In genomic region chr17:4902540-4902939, GRCh38 we compare ENCODE assay signal across 15 cellular contexts. TPM values are rescaled to one million over a fixed set of nuclear protein-coding genes. Genes with fewer than 3 reads are reported as not detected.
DNase-seq lines count a peak whose midpoint lies in the region; ATAC-seq, FAIRE-seq and TF ChIP-seq lines count a peak whose summit lies in the region.
"Had no signal": no experiment of that assay in that cellular context is flagged by ENCODE, and none has a peak within 500 bp of the region (broad histone marks: within the 10 kb centered on the region; RNA-seq: fewer than 3 reads in every experiment).

No MANE protein-coding gene starts in this region.

- intact Hi-C loops in CD4-positive, alpha-beta T cell (cut with DNase I, micrococcal nuclease) = loop anchor here (5.0 kb wide), 3 partner anchors 40 to 335 kb away; partner anchors contain the start of genes GLTPD2 (in 1 of the 2), RNF167 (in 1 of the 2), SLC25A11 (in 1 of the 2) and VMO1 (in 1 of the 2)

- H3K4me2 ChIP-seq in neural progenitor cell = no peak overlapping the region

- H3K9me3 Mint-ChIP-seq in CD4-positive, alpha-beta T cell = no peaks in the 10 kb centered on the region
- H3K9me3 Mint-ChIP-seq in neural progenitor cell (no peaks in the 10 kb centered on the region), progenitor cell of endocrine pancreas (ENCODE audit: low read depth) (no peaks in the 10 kb centered on the region)
- H3K9me3 Mint-ChIP-seq: neural crest cell had no signal

- H3K36me3 Mint-ChIP-seq in CD4-positive, alpha-beta T cell (ENCODE audit: low read depth) = peaks cover 19% of the 10 kb centered on the region
- H3K36me3 Mint-ChIP-seq in neural progenitor cell (peaks cover 6% of the 10 kb centered on the region), progenitor cell of endocrine pancreas (ENCODE audit: insufficient read depth) (peaks cover 1% of the 10 kb centered on the region)
- H3K36me3 Mint-ChIP-seq: activated CD8-positive, alpha-beta memory T cell treated with anti-CD3 and anti-CD28 coated beads, Interleukin-2, amount 10 ng/mL, durations not matched to agents 7 days and 5 days had no signal

- peaks cover 10% of the 10 kb centered on the region for H3F3A ChIP-seq in neural progenitor cell (ENCODE audit: low read depth)

- peaks cover 10% of the 10 kb centered on the region for H3K27me3 Mint-ChIP-seq in CD4-positive, alpha-beta T cell
- peaks cover 15% of the 10 kb centered on the region for H3K27me3 Mint-ChIP-seq in neural progenitor cell (ENCODE audit: insufficient read depth, low read depth)
- peaks cover 30% of the 10 kb centered on the region for H3K27me3 Mint-ChIP-seq in progenitor cell of endocrine pancreas

- POLR2A ChIA-PET in CD4-positive, alpha-beta T cell (lab: Charles Lee) = interaction anchor here (0.9 to 5.9 kb wide), 7 partner anchors 37 to 193 kb away, joined by 3 to 54 read pairs (median 4); partner anchors contain the start of genes PFN1, RNF167, SLC25A11 and SPAG7

- no peak for ATAC-seq in CD4-positive, alpha-beta T cell (ENCODE audit: poor library complexity)
- ATAC-seq in GM21528 (IDR thresholded peaks at IDR 0.05; ENCODE audit: low FRiP score, unreplicated experiment) = no peak
- no peak for ATAC-seq in HG03442 (IDR thresholded peaks at IDR 0.05; ENCODE audit: unreplicated experiment)

- no peak for TF ChIP-seq CTCF in CD4-positive, alpha-beta T cell (IDR thresholded peaks at IDR 0.05)
- TF ChIP-seq CTCF in bronchial epithelial cell (IDR thresholded peaks at IDR 0.05; ENCODE audit: insufficient read depth, low read length, severe bottlenecking) (no peak), neural progenitor cell (IDR thresholded peaks at IDR 0.05) (no peak), BE2C (IDR thresholded peaks at IDR 0.05; ENCODE audit: low read depth, low read length) (no peak), progenitor cell of endocrine pancreas (IDR thresholded peaks at IDR 0.05; ENCODE audit: unreplicated experiment) (no peak)

- peak overlapping the region; percentile 76 for H3K4me3 Mint-ChIP-seq in CD4-positive, alpha-beta T cell
- H3K4me3 Mint-ChIP-seq in neural progenitor cell (peak overlapping the region; percentile 60), progenitor cell of endocrine pancreas (ENCODE audit: low read depth) (no peak overlapping the region)

- H3K4me1 ChIP-seq in neural progenitor cell (no peaks in the 10 kb centered on the region), BE2C (no peaks in the 10 kb centered on the region)

- no peak for DNase-seq in CD4-positive, alpha-beta T cell
- DNase-seq in NCI-H82 (lab: John Stamatoyannopoulos, UW) = peak; percentile 86
- DNase-seq in bronchial epithelial cell (ENCODE audit: low read depth) = no peak
- DNase-seq in neural progenitor cell (ENCODE audit: low spot score) = no peak
- no peak for DNase-seq in BE2C
- no peak for DNase-seq in progenitor cell of endocrine pancreas (ENCODE audit: low spot score, unreplicated experiment)
- DNase-seq: cerebellar nuclear complex, NCI-H1105, NCI-H748 treated with DMSO at 0.1 percent for 48 hours had no signal

- no peaks in the 10 kb centered on the region for H4K20me1 ChIP-seq in neural progenitor cell (ENCODE audit: low read depth)

- H3K36me3 ChIP-seq in bronchial epithelial cell (ENCODE audit: control insufficient read depth, insufficient read depth, low read length) (no peaks in the 10 kb centered on the region), neural progenitor cell (no peaks in the 10 kb centered on the region), BE2C (no peaks in the 10 kb centered on the region)

- no peak overlapping the region for H3K9ac ChIP-seq in neural progenitor cell

- no peak overlapping the region for H3K4me3 ChIP-seq in bronchial epithelial cell (ENCODE audit: low read depth, low read length)
- no peak overlapping the region for H3K4me3 ChIP-seq in neural progenitor cell
- no peak overlapping the region for H3K4me3 ChIP-seq in BE2C (ENCODE audit: low read depth, low read length)

- FAIRE-seq in bronchial epithelial cell (lab: Jason Lieb, UNC) = peak; percentile 73
- FAIRE-seq: islet of Langerhans had no signal

- H3K27ac Mint-ChIP-seq in CD4-positive, alpha-beta T cell = peak overlapping the region; percentile 94
- H3K27ac Mint-ChIP-seq in neural progenitor cell (peak overlapping the region; percentile 19), progenitor cell of endocrine pancreas (no peak overlapping the region)

- H3K27me3 ChIP-seq in CD4-positive, alpha-beta T cell (ENCODE audit: control insufficient read depth, insufficient read depth, low read length) = no peaks in the 10 kb centered on the region
- H3K27me3 ChIP-seq in bronchial epithelial cell (ENCODE audit: control insufficient read depth, insufficient read depth, low read length) (no peaks in the 10 kb centered on the region), neural progenitor cell (peaks cover 41% of the 10 kb centered on the region), BE2C (no peaks in the 10 kb centered on the region)

- H3K9me3 ChIP-seq in CD4-positive, alpha-beta T cell (ENCODE audit: control insufficient read depth, low read length) = no peaks in the 10 kb centered on the region
- no peaks in the 10 kb centered on the region for H3K9me3 ChIP-seq in neural progenitor cell (ENCODE audit: low read depth)
- H3K9me3 ChIP-seq in BE2C = no peaks in the 10 kb centered on the region

- H3K4me1 Mint-ChIP-seq in CD4-positive, alpha-beta T cell (ENCODE audit: low read depth) = peaks cover 37% of the 10 kb centered on the region
- H3K4me1 Mint-ChIP-seq in neural progenitor cell (peaks cover 10% of the 10 kb centered on the region), progenitor cell of endocrine pancreas (ENCODE audit: low read depth) (peaks cover 8% of the 10 kb centered on the region)

- H3K79me2 ChIP-seq in neural progenitor cell (ENCODE audit: low read depth) = no peaks in the 10 kb centered on the region

- H2AFZ ChIP-seq in neural progenitor cell (replicated peaks) = no peak overlapping the region

- H3K27ac ChIP-seq in CD4-positive, alpha-beta T cell (ENCODE audit: low read depth, low read length) = no peak overlapping the region
- H3K27ac ChIP-seq in neural progenitor cell = no peak overlapping the region

- CTCF ChIA-PET in CD4-positive, alpha-beta T cell (lab: Charles Lee) = interaction anchor here (1.0 to 1.6 kb wide), 4 partner anchors 37 to 85 kb away, joined by 3 to 7 read pairs (median 4); partner anchors contain the start of genes CAMTA2, RNF167, SLC25A11 and SPAG7

RNA-seq across cellular contexts. Expression of gene CHRNE, which starts 0.4 kb away (rescaled TPM):
- total RNA-seq in CD4-positive, alpha-beta T cell = 1 to 10 TPM; 3.2 to 3.7 TPM
- total RNA-seq in bronchial epithelial cell (0.13 and 0.79 TPM in 2 replicates), neural progenitor cell (ENCODE audit: low replicate concordance) (0.19 TPM in 1 of 2 replicates, not detected in the other), progenitor cell of endocrine pancreas (0.31 and 0.36 TPM in 2 replicates)
- not detected for polyA plus RNA-seq in BE2C (2012; ENCODE audit: insufficient read depth, insufficient read length, low read depth)

RNA-seq across cellular contexts. Expression of gene C17orf107, which starts 3.2 kb away (rescaled TPM):
- total RNA-seq in CD4-positive, alpha-beta T cell = 10 to 100 TPM; 28.9 to 30.5 TPM
- total RNA-seq in bronchial epithelial cell (5.5 and 8.3 TPM in 2 replicates), neural progenitor cell (ENCODE audit: low replicate concordance) (1.1 and 2.3 TPM in 2 replicates), progenitor cell of endocrine pancreas (3.6 and 3.7 TPM in 2 replicates)
- 0.52 TPM for polyA plus RNA-seq in BE2C (2012; ENCODE audit: insufficient read depth, insufficient read length, low read depth)

RNA-seq across cellular contexts. Expression of gene GP1BA, which starts 29.5 kb away (rescaled TPM):
- not detected for total RNA-seq in CD4-positive, alpha-beta T cell
- not detected in 2 replicates for total RNA-seq in bronchial epithelial cell
- total RNA-seq in neural progenitor cell (ENCODE audit: low replicate concordance) = not detected in 2 replicates
- polyA plus RNA-seq in BE2C (2012; ENCODE audit: insufficient read depth, insufficient read length, low read depth) = 0.68 TPM
- total RNA-seq in progenitor cell of endocrine pancreas = not detected in 2 replicates
- total RNA-seq: activated CD8-positive, alpha-beta memory T cell treated with anti-CD3 and anti-CD28 coated beads, Interleukin-2, amount 10 ng/mL, durations not matched to agents 7 days and 5 days; H4; neural crest cell had no signal

RNA-seq across cellular contexts. Expression of gene SLC25A11, which starts 37.3 kb away (rescaled TPM):
- total RNA-seq in CD4-positive, alpha-beta T cell = 10 to 100 TPM; 20.8 to 21.9 TPM
- total RNA-seq in bronchial epithelial cell (51.6 and 71.8 TPM in 2 replicates), neural progenitor cell (ENCODE audit: low replicate concordance) (35.3 and 61.6 TPM in 2 replicates), progenitor cell of endocrine pancreas (46.8 and 47.4 TPM in 2 replicates)
- polyA plus RNA-seq in BE2C (2012; ENCODE audit: insufficient read depth, insufficient read length, low read depth) = 80.7 TPM

RNA-seq across cellular contexts. Expression of gene RNF167, which starts 37.5 kb away (rescaled TPM):
- total RNA-seq in CD4-positive, alpha-beta T cell = 10 to 100 TPM; 59.3 to 62.8 TPM
- 15.8 and 26.0 TPM in 2 replicates for total RNA-seq in bronchial epithelial cell
- 43.9 and 82.1 TPM in 2 replicates for total RNA-seq in neural progenitor cell (ENCODE audit: low replicate concordance)
- polyA plus RNA-seq in BE2C (2012; ENCODE audit: insufficient read depth, insufficient read length, low read depth) = 87.9 TPM
- total RNA-seq in progenitor cell of endocrine pancreas = 97.4 and 106 TPM in 2 replicates
